ENCODE assay signal across 2 cellular contexts in genomic region chr12:87597114-87597513, GRCh38.
TF ChIP-seq lines count a peak whose summit lies in the region.

No MANE protein-coding gene starts in this region.

TF ChIP-seq in HepG2, 621 proteins besides CTCF, POLR2A, EP300 and RAD21:
- TF ChIP-seq MAFF (IDR thresholded peaks at IDR 0.05; ENCODE audit: low read depth, low read length) = 0 out of 2 replicates have a peak, but pooled peaks have one; percentile 19
- peak in 1 of 2 experiments; percentile 61; a peak in 2 of 4 replicates for TF ChIP-seq MAFK (conservative IDR thresholded peaks at IDR 0.05 in 1 of 2, IDR thresholded peaks at IDR 0.05 in 1 of 2; ENCODE audit: low read length in 2 of 2)
- no peak for TF ChIP-seq ZNF713 (CRISPR knock-in tag; IDR thresholded peaks at IDR 0.05)

TF ChIP-seq in IMR-90, 13 proteins besides CTCF, POLR2A, EP300 and RAD21:
- TF ChIP-seq CHD1 (IDR thresholded peaks at IDR 0.05; ENCODE audit: low read depth, low read length) (no peak), USF2 (IDR thresholded peaks at IDR 0.05; ENCODE audit: low read depth, low read length) (no peak), MAFK (IDR thresholded peaks at IDR 0.05; ENCODE audit: low read depth, low read length) (0 out of 2 replicates have a peak, but pooled peaks have one; percentile 14), FOS (IDR thresholded peaks at IDR 0.05; ENCODE audit: low read depth, low read length) (no peak)
